In the genomic region with DNA sequence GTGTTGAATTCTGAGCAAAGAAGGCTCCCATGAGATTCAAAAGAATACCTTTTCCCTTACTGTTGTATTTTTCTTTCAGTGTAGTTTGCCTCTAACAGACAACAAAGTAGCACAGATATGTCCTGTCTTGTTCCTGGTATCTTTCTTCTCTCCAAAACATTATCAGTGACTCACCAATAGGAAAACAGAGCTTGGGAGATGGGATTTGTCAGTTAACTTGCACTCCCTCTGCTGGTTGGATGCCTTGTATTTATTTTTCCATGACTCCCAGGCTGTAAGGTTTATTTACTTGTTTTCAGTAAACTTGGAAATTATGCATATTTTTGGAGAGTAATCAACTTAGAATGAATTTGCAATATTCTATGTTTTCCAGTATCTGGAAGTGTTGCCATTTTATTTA, we compare ENCODE assay signal across 7 cellular contexts.
DNase-seq lines count a peak whose midpoint lies in the region; ATAC-seq and TF ChIP-seq lines count a peak whose summit lies in the region.

No MANE protein-coding gene starts in this region.

- H3K27me3 ChIP-seq in HCT116 (ENCODE audit: insufficient read depth, low read length), result no peaks in the 10 kb centered on the region
- no peaks in the 10 kb centered on the region for H3K27me3 ChIP-seq in SJCRH30
- H3K27me3 ChIP-seq in foreskin keratinocyte, result no peaks in the 10 kb centered on the region
- H3K27me3 ChIP-seq in CD4-positive, alpha-beta memory T cell (ENCODE audit: insufficient read depth, low read length), result no peaks in the 10 kb centered on the region

- no peak overlapping the region for H3K4me2 ChIP-seq in HCT116 (ENCODE audit: low read length)

- H3K4me3 ChIP-seq in HCT116 (replicated peaks in 1 of 2; ENCODE audit: low read depth in 1 of 2, low read length in 2 of 2), result no peak overlapping the region
- no peak overlapping the region for H3K4me3 ChIP-seq in SJCRH30
- no peak overlapping the region for H3K4me3 ChIP-seq in CD4-positive, alpha-beta memory T cell (ENCODE audit: low read length in 2 of 2)

- no peak overlapping the region for H3K27ac Mint-ChIP-seq in CD4-positive, alpha-beta memory T cell

- DNase-seq in HCT116 (ENCODE audit: low read depth, low spot score) (peak; percentile 19), SJCRH30 (peak; percentile 11 to 62), foreskin keratinocyte (peak; percentile 78 to 92), stromal cell of bone marrow (ENCODE audit: low read depth) (peak; percentile 31), OCI-M2 (lab: John Stamatoyannopoulos, UW; ENCODE audit: unreplicated experiment) (no peak), mucosa of gallbladder (ENCODE audit: low spot score) (no peak)
- no peak for DNase-seq in CD4-positive, alpha-beta memory T cell

- peaks cover 1 to 2% of the 10 kb centered on the region in 2 donors for H3K27me3 Mint-ChIP-seq in CD4-positive, alpha-beta memory T cell

- no peaks in the 10 kb centered on the region for H3K79me2 ChIP-seq in HCT116 (ENCODE audit: insufficient read depth, low read length)

- H3K9ac ChIP-seq in HCT116 (ENCODE audit: low read length), result no peak overlapping the region

- peaks cover 0 to 4% of the 10 kb centered on the region in 2 experiments; a peak in 1 of 4 replicates for H3K9me3 ChIP-seq in HCT116 (ENCODE audit: control insufficient read depth in 1 of 2, insufficient read depth in 1 of 2, low read depth in 1 of 2, low read length in 2 of 2)
- peaks cover 8% of the 10 kb centered on the region; the same call in 1 of the 2 replicates for H3K9me3 ChIP-seq in SJCRH30 (replicated peaks)
- no peaks in the 10 kb centered on the region for H3K9me3 ChIP-seq in CD4-positive, alpha-beta memory T cell (ENCODE audit: control insufficient read depth in 1 of 2, low read length in 2 of 2)

- peak; percentile 19 to 46 (median 29); a peak in 3 of 6 replicates for TF ChIP-seq CTCF in HCT116 (IDR thresholded peaks at IDR 0.05 in 2 of 3, conservative IDR thresholded peaks at IDR 0.05 in 1 of 3; ENCODE audit: borderline replicate concordance in 1 of 3, insufficient read depth in 1 of 3, low read depth in 2 of 3, low read length in 2 of 3)
- TF ChIP-seq CTCF in foreskin keratinocyte (conservative IDR thresholded peaks at IDR 0.05), result peak; percentile 94

- no peaks in the 10 kb centered on the region for H3K9me2 ChIP-seq in HCT116 (ENCODE audit: insufficient read depth)

- no peak for TF ChIP-seq POLR2A in HCT116 (IDR thresholded peaks at IDR 0.05; ENCODE audit: borderline replicate concordance, extremely low read depth, insufficient read depth, insufficient read length)

- BruUV-seq in HCT116 (replicated peaks; lab: Mats Ljungman, UMichigan), result no TSS peak

- intact Hi-C loops in HCT116 (cut with micrococcal nuclease), result no loop called here
- intact Hi-C loops in CD4-positive, alpha-beta memory T cell (cut with micrococcal nuclease), result no loop called here

- RAD21 ChIA-PET in HCT116 (lab: Charles Lee; ENCODE audit: low non-redundant PET in 1 of 2, low total read pairs in 2 of 2, uncharacterized antibody in 2 of 2, unreplicated experiment in 2 of 2), result no interaction called here

- POLR2A ChIA-PET in HCT116 (lab: Charles Lee), result no interaction called here
- POLR2A ChIA-PET in CD4-positive, alpha-beta memory T cell (lab: Charles Lee; ENCODE audit: partially characterized antibody), result no interaction called here

- ATAC-seq in HCT116, result peak; percentile 63; the same call in 1 of the 2 replicates
- ATAC-seq in foreskin keratinocyte, result peak; percentile 94

- no peaks in the 10 kb centered on the region for H3K4me1 Mint-ChIP-seq in CD4-positive, alpha-beta memory T cell

- peaks cover 0 to 2% (median 0%) of the 10 kb centered on the region in 8 donors for H3K9me3 Mint-ChIP-seq in CD4-positive, alpha-beta memory T cell

- H3K4me3 Mint-ChIP-seq in CD4-positive, alpha-beta memory T cell, result no peak overlapping the region

- H3K27ac ChIP-seq in HCT116 (ENCODE audit: low read depth, low read length) (no peak overlapping the region), SJCRH30 (no peak overlapping the region), foreskin keratinocyte (peak overlapping the region; percentile 69)
- H3K27ac ChIP-seq in CD4-positive, alpha-beta memory T cell (ENCODE audit: low read depth, low read length), result no peak overlapping the region

- peak overlapping the region; percentile 33 for H2AFZ ChIP-seq in HCT116 (ENCODE audit: low read depth, low read length, poor library complexity, severe bottlenecking)

- H4K20me1 ChIP-seq in HCT116 (ENCODE audit: insufficient read depth), result no peaks in the 10 kb centered on the region

- peak; percentile 50 for TF ChIP-seq RAD21 in HCT116 (IDR thresholded peaks at IDR 0.05; ENCODE audit: low read depth)

- CTCF ChIA-PET in HCT116 (lab: Charles Lee), result no interaction called here
- CTCF ChIA-PET in CD4-positive, alpha-beta memory T cell (lab: Charles Lee; ENCODE audit: partially characterized antibody), result no interaction called here

- no peaks in the 10 kb centered on the region for H3K36me3 Mint-ChIP-seq in CD4-positive, alpha-beta memory T cell

- no peaks in the 10 kb centered on the region for H3K4me1 ChIP-seq in HCT116 (ENCODE audit: control insufficient read depth in 1 of 2, insufficient read depth in 2 of 2, low read length in 2 of 2)
- no peaks in the 10 kb centered on the region for H3K4me1 ChIP-seq in SJCRH30
- peaks cover 13% of the 10 kb centered on the region for H3K4me1 ChIP-seq in foreskin keratinocyte
- H3K4me1 ChIP-seq in CD4-positive, alpha-beta memory T cell (ENCODE audit: insufficient read depth, low read length), result no peaks in the 10 kb centered on the region

- no peaks in the 10 kb centered on the region for H3K36me3 ChIP-seq in HCT116 (ENCODE audit: control insufficient read depth in 1 of 2, insufficient read depth in 2 of 2, low read length in 2 of 2)
- H3K36me3 ChIP-seq in SJCRH30, result no peaks in the 10 kb centered on the region
- no peaks in the 10 kb centered on the region for H3K36me3 ChIP-seq in CD4-positive, alpha-beta memory T cell (ENCODE audit: insufficient read depth, low read length)

TF ChIP-seq in HCT116, 20 proteins besides CTCF, POLR2A, EP300 and RAD21:
- TF ChIP-seq TCF7L2 (IDR thresholded peaks at IDR 0.05; ENCODE audit: borderline replicate concordance, extremely low read depth, insufficient read depth, insufficient read length) (no peak), ZNF274 (IDR thresholded peaks at IDR 0.05; ENCODE audit: low read depth, low read length) (no peak), SP1 (IDR thresholded peaks at IDR 0.05; ENCODE audit: low read depth) (no peak), JUND (IDR thresholded peaks at IDR 0.05) (no peak), ELF1 (IDR thresholded peaks at IDR 0.05; ENCODE audit: borderline replicate concordance, low read depth) (no peak), EGR1 (IDR thresholded peaks at IDR 0.05; ENCODE audit: low read depth) (no peak), CEBPB (IDR thresholded peaks at IDR 0.05; ENCODE audit: low read depth) (no peak), EZH2 (IDR thresholded peaks at IDR 0.05) (no peak)
- TF ChIP-seq, protein P1, sequence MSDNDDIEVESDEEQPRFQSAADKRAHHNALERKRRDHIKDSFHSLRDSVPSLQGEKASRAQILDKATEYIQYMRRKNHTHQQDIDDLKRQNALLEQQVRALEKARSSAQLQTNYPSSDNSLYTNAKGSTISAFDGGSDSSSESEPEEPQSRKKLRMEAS (IDR thresholded peaks at IDR 0.05), result no peak
- TF ChIP-seq, protein P2, sequence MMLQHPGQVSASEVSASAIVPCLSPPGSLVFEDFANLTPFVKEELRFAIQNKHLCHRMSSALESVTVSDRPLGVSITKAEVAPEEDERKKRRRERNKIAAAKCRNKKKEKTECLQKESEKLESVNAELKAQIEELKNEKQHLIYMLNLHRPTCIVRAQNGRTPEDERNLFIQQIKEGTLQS (IDR thresholded peaks at IDR 0.05), result no peak
- TF ChIP-seq, protein P3, sequence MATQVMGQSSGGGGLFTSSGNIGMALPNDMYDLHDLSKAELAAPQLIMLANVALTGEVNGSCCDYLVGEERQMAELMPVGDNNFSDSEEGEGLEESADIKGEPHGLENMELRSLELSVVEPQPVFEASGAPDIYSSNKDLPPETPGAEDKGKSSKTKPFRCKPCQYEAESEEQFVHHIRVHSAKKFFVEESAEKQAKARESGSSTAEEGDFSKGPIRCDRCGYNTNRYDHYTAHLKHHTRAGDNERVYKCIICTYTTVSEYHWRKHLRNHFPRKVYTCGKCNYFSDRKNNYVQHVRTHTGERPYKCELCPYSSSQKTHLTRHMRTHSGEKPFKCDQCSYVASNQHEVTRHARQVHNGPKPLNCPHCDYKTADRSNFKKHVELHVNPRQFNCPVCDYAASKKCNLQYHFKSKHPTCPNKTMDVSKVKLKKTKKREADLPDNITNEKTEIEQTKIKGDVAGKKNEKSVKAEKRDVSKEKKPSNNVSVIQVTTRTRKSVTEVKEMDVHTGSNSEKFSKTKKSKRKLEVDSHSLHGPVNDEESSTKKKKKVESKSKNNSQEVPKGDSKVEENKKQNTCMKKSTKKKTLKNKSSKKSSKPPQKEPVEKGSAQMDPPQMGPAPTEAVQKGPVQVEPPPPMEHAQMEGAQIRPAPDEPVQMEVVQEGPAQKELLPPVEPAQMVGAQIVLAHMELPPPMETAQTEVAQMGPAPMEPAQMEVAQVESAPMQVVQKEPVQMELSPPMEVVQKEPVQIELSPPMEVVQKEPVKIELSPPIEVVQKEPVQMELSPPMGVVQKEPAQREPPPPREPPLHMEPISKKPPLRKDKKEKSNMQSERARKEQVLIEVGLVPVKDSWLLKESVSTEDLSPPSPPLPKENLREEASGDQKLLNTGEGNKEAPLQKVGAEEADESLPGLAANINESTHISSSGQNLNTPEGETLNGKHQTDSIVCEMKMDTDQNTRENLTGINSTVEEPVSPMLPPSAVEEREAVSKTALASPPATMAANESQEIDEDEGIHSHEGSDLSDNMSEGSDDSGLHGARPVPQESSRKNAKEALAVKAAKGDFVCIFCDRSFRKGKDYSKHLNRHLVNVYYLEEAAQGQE (IDR thresholded peaks at IDR 0.05; ENCODE audit: low read depth), result no peak
- TF ChIP-seq, protein P4, sequence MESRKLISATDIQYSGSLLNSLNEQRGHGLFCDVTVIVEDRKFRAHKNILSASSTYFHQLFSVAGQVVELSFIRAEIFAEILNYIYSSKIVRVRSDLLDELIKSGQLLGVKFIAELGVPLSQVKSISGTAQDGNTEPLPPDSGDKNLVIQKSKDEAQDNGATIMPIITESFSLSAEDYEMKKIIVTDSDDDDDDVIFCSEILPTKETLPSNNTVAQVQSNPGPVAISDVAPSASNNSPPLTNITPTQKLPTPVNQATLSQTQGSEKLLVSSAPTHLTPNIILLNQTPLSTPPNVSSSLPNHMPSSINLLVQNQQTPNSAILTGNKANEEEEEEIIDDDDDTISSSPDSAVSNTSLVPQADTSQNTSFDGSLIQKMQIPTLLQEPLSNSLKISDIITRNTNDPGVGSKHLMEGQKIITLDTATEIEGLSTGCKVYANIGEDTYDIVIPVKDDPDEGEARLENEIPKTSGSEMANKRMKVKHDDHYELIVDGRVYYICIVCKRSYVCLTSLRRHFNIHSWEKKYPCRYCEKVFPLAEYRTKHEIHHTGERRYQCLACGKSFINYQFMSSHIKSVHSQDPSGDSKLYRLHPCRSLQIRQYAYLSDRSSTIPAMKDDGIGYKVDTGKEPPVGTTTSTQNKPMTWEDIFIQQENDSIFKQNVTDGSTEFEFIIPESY (IDR thresholded peaks at IDR 0.05; ENCODE audit: extremely low read depth, insufficient replicate concordance, low read length), result no peak

Comparison
In these comparisons a context has a peak if more than half of its experiments do, and no peak if none do; other contexts are left out.
1. DNase-seq: peak in HCT116 (single experiment), SJCRH30 (2 of 2), foreskin keratinocyte (2 of 2) and stromal cell of bone marrow (single experiment); none in CD4-positive, alpha-beta memory T cell (0 of 5), OCI-M2 (single experiment) and mucosa of gallbladder (single experiment).